Comparison of ENCODE assay signal across 9 cellular contexts in the genomic region with DNA sequence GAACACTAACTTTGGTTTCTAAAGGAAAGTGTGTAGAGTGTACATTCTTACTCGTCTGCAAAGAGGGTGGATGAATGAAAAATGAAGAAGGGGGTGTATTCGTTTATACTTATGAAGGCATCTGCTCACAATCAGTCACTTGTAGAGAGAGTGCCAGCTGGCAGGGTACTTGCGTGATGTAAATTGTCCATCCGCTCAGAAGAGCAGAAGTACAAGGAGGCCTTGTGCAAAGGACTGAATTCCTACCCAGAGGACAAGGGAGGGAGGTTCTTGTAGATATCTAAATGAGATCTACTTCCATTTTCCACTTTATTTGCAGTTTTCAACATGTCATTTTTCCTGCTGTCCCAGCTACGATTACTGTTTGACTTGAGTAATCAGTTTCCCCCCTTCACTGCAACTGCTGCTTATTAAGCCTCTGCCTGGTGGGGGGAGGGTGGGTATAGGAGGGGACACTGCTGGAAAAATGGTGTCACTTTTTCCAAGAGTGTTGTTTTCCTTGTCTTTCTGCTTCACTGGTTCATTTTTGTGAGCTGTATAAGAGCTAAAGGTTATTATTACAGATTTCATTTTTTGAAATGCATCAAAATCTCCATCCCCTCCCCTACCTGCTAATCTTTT.
DNase-seq lines count a peak whose midpoint lies in the region; ATAC-seq and TF ChIP-seq lines count a peak whose summit lies in the region.
"Had no signal": no experiment of that assay in that cellular context is flagged by ENCODE, and none has a peak within 500 bp of the region (broad histone marks: within the 10 kb centered on the region; RNA-seq: fewer than 3 reads in every experiment).

No MANE protein-coding gene starts in this region.

- H3K27me3 ChIP-seq in lung (ENCODE audit: control insufficient read depth, insufficient read depth) (no peaks in the 10 kb centered on the region), testis (no peaks in the 10 kb centered on the region)

- H3K4me3 ChIP-seq in LNCaP clone FGC (ENCODE audit: low read depth, low read length) (peak overlapping the region; percentile 12; the same call in 1 of the 2 replicates), cardiac fibroblast (replicated peaks in 1 of 2; ENCODE audit: low read depth in 2 of 2, low read length in 2 of 2) (no peak overlapping the region), lung (no peak overlapping the region), testis (no peak overlapping the region)

- H3K36me3 ChIP-seq in lung (ENCODE audit: control insufficient read depth in 2 of 2, insufficient read depth in 2 of 2, low read length in 2 of 2) (no peaks in the 10 kb centered on the region), testis (ENCODE audit: low read depth, missing control alignments) (no peaks in the 10 kb centered on the region)

- ATAC-seq in lung (ENCODE audit: insufficient read depth, low FRiP score) (no peak), HG03342 (IDR thresholded peaks at IDR 0.05; ENCODE audit: unreplicated experiment) (no peak)
- ATAC-seq: activated T-helper 17 cell treated with anti-CD3 and anti-CD28 coated beads, Interleukin-2, amount 50 U/mL, for 72 hours had no signal

- TF ChIP-seq CTCF in LNCaP clone FGC (IDR thresholded peaks at IDR 0.05; ENCODE audit: control insufficient read depth, extremely low read depth, insufficient read depth) (no peak), cardiac fibroblast (IDR thresholded peaks at IDR 0.05; ENCODE audit: low read depth, low read length) (no peak), lung (IDR thresholded peaks at IDR 0.05; ENCODE audit: control extremely low read depth, extremely low read depth) (no peak), testis (IDR thresholded peaks at IDR 0.05) (no peak)

- TF ChIP-seq POLR2A in testis (IDR thresholded peaks at IDR 0.05) = no peak

- 33 to 60% methylated on average over 5 of the region's 5 CpGs for WGBS in lung, 2 donors
- 43 to 61% methylated on average over 5 of the region's 5 CpGs for WGBS in testis, 2 donors

- no peaks in the 10 kb centered on the region for H3K9me3 ChIP-seq in lung (ENCODE audit: control insufficient read depth in 2 of 2, insufficient read depth in 1 of 2, low read length in 1 of 2)
- no peaks in the 10 kb centered on the region for H3K9me3 ChIP-seq in testis

- peak; percentile 45 for DNase-seq in LNCaP clone FGC (ENCODE audit: low read depth)
- DNase-seq in cardiac fibroblast (ENCODE audit: low read depth in 2 of 2) = peak; percentile 63 to 87
- DNase-seq in lung (ENCODE audit: low spot score) = peak; percentile 51
- DNase-seq in testis = peak; percentile 80
- DNase-seq in NCI-H2196 treated with DMSO at 0.1 percent for 48 hours (lab: John Stamatoyannopoulos, UW; ENCODE audit: unreplicated experiment) = no peak
- DNase-seq in NCI-H345 (lab: John Stamatoyannopoulos, UW) = no peak
- DNase-seq: NCI-H1417 had no signal

- H3K4me1 ChIP-seq in lung (ENCODE audit: control insufficient read depth in 2 of 2, insufficient read depth in 2 of 2, low read length in 2 of 2) = peaks cover 4 to 46% of the 10 kb centered on the region in 2 donors
- peaks cover 10% of the 10 kb centered on the region for H3K4me1 ChIP-seq in testis

- intact Hi-C loops in testis (cut with DNase I; ENCODE audit: low total_unique reads) = no loop called here

- peak overlapping the region in 1 of 2 donors; percentile 22 for H3K27ac ChIP-seq in lung (ENCODE audit: low read depth in 1 of 2, low read length in 1 of 2)
- peak overlapping the region; percentile 6 to 60 for H3K27ac ChIP-seq in testis

Comparison
In these comparisons a context has a peak if more than half of its experiments do, and no peak if none do; other contexts are left out.
1. DNase-seq: peak in LNCaP clone FGC (single experiment), cardiac fibroblast (2 of 2), lung (single experiment) and testis (single experiment); none in NCI-H2196 treated with DMSO at 0.1 percent for 48 hours (single experiment) and NCI-H345 (single experiment).